Comparison of ENCODE assay signal across 15 cellular contexts in genomic region chr13:40387775-40388174, GRCh38.
DNase-seq lines count a peak whose midpoint lies in the region; ATAC-seq and TF ChIP-seq lines count a peak whose summit lies in the region.
"Had no signal": no experiment of that assay in that cellular context is flagged by ENCODE, and none has a peak within 500 bp of the region (broad histone marks: within the 10 kb centered on the region; RNA-seq: fewer than 3 reads in every experiment).

No MANE protein-coding gene starts in this region.

- H3K4me1 ChIP-seq in esophagus muscularis mucosa (peaks cover 0 to 39% (median 33%) of the 10 kb centered on the region in 4 donors), ascending aorta (no peaks in the 10 kb centered on the region)
- H3K4me1 ChIP-seq: left lung, right atrium auricular region had no signal

- no peak for DNase-seq in stimulated activated naive CD8-positive, alpha-beta T cell treated with anti-CD3 and anti-CD28 coated beads, Interleukin-15, Interleukin-2, amounts not matched to agents 100 U/mL and 50 U/mL, for 24 hours
- no peak for DNase-seq in activated B cell treated with CpG ODN at 0.5 μM for 24 hours
- peak; percentile 55 for DNase-seq in esophagus muscularis mucosa (ENCODE audit: extremely low spot score)
- no peak for DNase-seq in GOT3 (lab: John Stamatoyannopoulos, UW)
- no peak for DNase-seq in ascending aorta (ENCODE audit: low spot score in 2 of 2)
- DNase-seq: activated CD4-positive, alpha-beta T cell treated with anti-CD3 and anti-CD28 coated beads, Interleukin-2, amount 50 U/mL, for 48 hours; activated effector memory CD4-positive, alpha-beta T cell treated with anti-CD3 and anti-CD28 coated beads, Interleukin-2, amount 50 U/mL, for 16 hours; left lung; NCI-H1092; NCI-H510A; occipital lobe had no signal

- H3K27ac ChIP-seq in esophagus muscularis mucosa (replicated peaks in 1 of 4) (no peak overlapping the region), ascending aorta (no peak overlapping the region)
- H3K27ac ChIP-seq: left lung, right atrium auricular region, RWPE1 had no signal

- no peak for ATAC-seq in stimulated activated naive CD8-positive, alpha-beta T cell treated with anti-CD3 and anti-CD28 coated beads, Interleukin-15, Interleukin-2, amounts not matched to agents 100 U/mL and 50 U/mL, for 24 hours
- ATAC-seq in activated B cell treated with CpG ODN at 0.5 μM for 24 hours (ENCODE audit: low read depth) (no peak), HG03025 (IDR thresholded peaks at IDR 0.05; ENCODE audit: low FRiP score, unreplicated experiment) (no peak)

- H3K27me3 ChIP-seq in esophagus muscularis mucosa = no peaks in the 10 kb centered on the region
- H3K27me3 ChIP-seq in ascending aorta = no peaks in the 10 kb centered on the region
- H3K27me3 ChIP-seq: left lung, right atrium auricular region had no signal

- POLR2A ChIA-PET in activated B cell treated with CpG ODN at 0.5 μM for 24 hours (lab: Charles Lee) = interaction anchor here (1.3 to 1.9 kb wide), 3 partner anchors 13 to 46 kb away, joined by 4 to 10 read pairs (median 9); no protein-coding TSS in a partner anchor

- CTCF ChIA-PET in activated B cell treated with CpG ODN at 0.5 μM for 24 hours (lab: Charles Lee) = no interaction called here

- H3K36me3 Mint-ChIP-seq in stimulated activated naive CD8-positive, alpha-beta T cell treated with anti-CD3 and anti-CD28 coated beads, Interleukin-15, Interleukin-2, amounts not matched to agents 100 ng/mL and 50 ng/mL, for 24 hours (ENCODE audit: low read depth) = peaks cover 7% of the 10 kb centered on the region
- H3K36me3 Mint-ChIP-seq in activated B cell treated with CpG ODN at 0.5 μM for 24 hours (ENCODE audit: low read depth) = no peaks in the 10 kb centered on the region

- H3K27ac Mint-ChIP-seq in stimulated activated naive CD8-positive, alpha-beta T cell treated with anti-CD3 and anti-CD28 coated beads, Interleukin-15, Interleukin-2, amounts not matched to agents 100 ng/mL and 50 ng/mL, for 24 hours = peak overlapping the region; percentile 94
- peak overlapping the region; percentile 64 for H3K27ac Mint-ChIP-seq in activated B cell treated with CpG ODN at 0.5 μM for 24 hours

- peak overlapping the region; percentile 81 for H3K4me3 Mint-ChIP-seq in stimulated activated naive CD8-positive, alpha-beta T cell treated with anti-CD3 and anti-CD28 coated beads, Interleukin-15, Interleukin-2, amounts not matched to agents 100 ng/mL and 50 ng/mL, for 24 hours
- H3K4me3 Mint-ChIP-seq in activated B cell treated with CpG ODN at 0.5 μM for 24 hours = no peak overlapping the region

- H3K4me3 ChIP-seq in esophagus muscularis mucosa (no peak overlapping the region), ascending aorta (no peak overlapping the region)
- H3K4me3 ChIP-seq: left lung, right atrium auricular region had no signal

- H3K4me1 Mint-ChIP-seq in stimulated activated naive CD8-positive, alpha-beta T cell treated with anti-CD3 and anti-CD28 coated beads, Interleukin-15, Interleukin-2, amounts not matched to agents 100 ng/mL and 50 ng/mL, for 24 hours (ENCODE audit: low read depth) = peaks cover 53% of the 10 kb centered on the region
- H3K4me1 Mint-ChIP-seq in activated B cell treated with CpG ODN at 0.5 μM for 24 hours = peaks cover 29% of the 10 kb centered on the region

- no peaks in the 10 kb centered on the region for H3K9me3 ChIP-seq in esophagus muscularis mucosa
- no peaks in the 10 kb centered on the region for H3K9me3 ChIP-seq in ascending aorta
- H3K9me3 ChIP-seq: left lung, right atrium auricular region had no signal

- TF ChIP-seq EP300 in esophagus muscularis mucosa (IDR thresholded peaks at IDR 0.05) = no peak

- intact Hi-C loops in activated B cell treated with CpG ODN at 0.5 μM for 24 hours (cut with micrococcal nuclease) = loop anchor here (1.0 to 5.0 kb wide), 4 partner anchors 10 to 280 kb away; partner anchors contain the start of gene FOXO1
- intact Hi-C loops in esophagus muscularis mucosa (cut with DNase I) = no loop called here
- intact Hi-C loops in ascending aorta (cut with DNase I) = no loop called here

- TF ChIP-seq CTCF in activated B cell treated with CpG ODN at 0.5 μM for 24 hours (IDR thresholded peaks at IDR 0.05) (no peak), esophagus muscularis mucosa (IDR thresholded peaks at IDR 0.05) (no peak), ascending aorta (IDR thresholded peaks at IDR 0.05) (no peak)

- H3K36me3 ChIP-seq in esophagus muscularis mucosa (no peaks in the 10 kb centered on the region), ascending aorta (no peaks in the 10 kb centered on the region)
- H3K36me3 ChIP-seq: left lung, right atrium auricular region had no signal

- WGBS in esophagus muscularis mucosa = 91% methylated on average over 6 of the region's 6 CpGs

- no peak for TF ChIP-seq POLR2A in esophagus muscularis mucosa (IDR thresholded peaks at IDR 0.05; ENCODE audit: low read depth)

- no peaks in the 10 kb centered on the region for H3K27me3 Mint-ChIP-seq in stimulated activated naive CD8-positive, alpha-beta T cell treated with anti-CD3 and anti-CD28 coated beads, Interleukin-15, Interleukin-2, amounts not matched to agents 100 ng/mL and 50 ng/mL, for 24 hours
- no peaks in the 10 kb centered on the region for H3K27me3 Mint-ChIP-seq in activated B cell treated with CpG ODN at 0.5 μM for 24 hours

- peaks cover 6% of the 10 kb centered on the region for H3K9me3 Mint-ChIP-seq in stimulated activated naive CD8-positive, alpha-beta T cell treated with anti-CD3 and anti-CD28 coated beads, Interleukin-15, Interleukin-2, amounts not matched to agents 100 ng/mL and 50 ng/mL, for 24 hours
- no peaks in the 10 kb centered on the region for H3K9me3 Mint-ChIP-seq in activated B cell treated with CpG ODN at 0.5 μM for 24 hours
